In genomic region chr3:95356764-95357501, GRCh38 we compare ENCODE assay signal across 13 cellular contexts.
DNase-seq lines count a peak whose midpoint lies in the region; ATAC-seq, FAIRE-seq and TF ChIP-seq lines count a peak whose summit lies in the region.
"Had no signal": no experiment of that assay in that cellular context is flagged by ENCODE, and none has a peak within 500 bp of the region (broad histone marks: within the 10 kb centered on the region; RNA-seq: fewer than 3 reads in every experiment).

No MANE protein-coding gene starts in this region.

- H2BK20ac ChIP-seq in H1 (ENCODE audit: low read length) = 0 out of 2 replicates have a peak overlapping the region, but pooled peaks have one; percentile 43

- H4K91ac ChIP-seq in H1 (replicated peaks; ENCODE audit: insufficient read length, low read length) = no peak overlapping the region

- TF ChIP-seq POLR2A in GM12892 (IDR thresholded peaks at IDR 0.05; ENCODE audit: low read depth, low read length) = no peak
- TF ChIP-seq POLR2A in H1 (IDR thresholded peaks at IDR 0.05; ENCODE audit: control extremely low read depth in 1 of 2, low read depth in 2 of 2, low read length in 2 of 2) = no peak

- no peak overlapping the region for H2BK120ac ChIP-seq in H1 (replicated peaks; ENCODE audit: low read depth, low read length)

- no peaks in the 10 kb centered on the region for H3K79me2 ChIP-seq in H1 (ENCODE audit: control insufficient read depth in 1 of 2, insufficient read depth in 2 of 2, low read length in 2 of 2)

- no peaks in the 10 kb centered on the region for H3K79me1 ChIP-seq in H1 (ENCODE audit: low read depth, low read length)

- H4K8ac ChIP-seq in H1 (ENCODE audit: extremely low read depth, insufficient read depth, low read length) = no peak overlapping the region

- no peak overlapping the region for H4K5ac ChIP-seq in H1 (ENCODE audit: insufficient read length, low read depth, low read length)

- H2BK15ac ChIP-seq in H1 (ENCODE audit: low read length) = 0 out of 2 replicates have a peak overlapping the region, but pooled peaks have one; percentile 61

- H3K4me2 ChIP-seq in H1 (ENCODE audit: insufficient read depth in 1 of 2, low read depth in 2 of 2, low read length in 2 of 2) = no peak overlapping the region

- H3K14ac ChIP-seq in H1 (ENCODE audit: insufficient read length) = no peak overlapping the region

- CTCF ChIA-PET in H1 (lab: Charles Lee; ENCODE audit: partially characterized antibody) = no interaction called here

- H2AFZ ChIP-seq in H1 (ENCODE audit: low read length) = peak overlapping the region; percentile 87; the same call in 1 of the 2 replicates

- no peak for DNase-seq in GM12892 (ENCODE audit: insufficient read length)
- DNase-seq in H1 (ENCODE audit: low read depth in 1 of 2, low spot score in 2 of 2) = no peak
- DNase-seq in SW 1271 (lab: John Stamatoyannopoulos, UW) = no peak
- DNase-seq in NCI-H1105 treated with DMSO at 0.1 percent for 48 hours (lab: John Stamatoyannopoulos, UW) = no peak
- no peak for DNase-seq in HT-29 (ENCODE audit: low spot score)
- DNase-seq: activated B cell treated with CpG ODN at 0.5 μM for 24 hours; activated T-cell treated with anti-CD3 and anti-CD28 coated beads, Interleukin-2, amount 50 U/mL, for 72 hours; heart right ventricle; NCI-H446; Right ventricle myocardium superior had no signal

- no peak overlapping the region for H3K9ac ChIP-seq in H1 (replicated peaks in 1 of 4; ENCODE audit: extremely low read depth in 1 of 4, low read depth in 3 of 4, low read length in 3 of 4)

- no peak overlapping the region for H3K23ac ChIP-seq in H1 (ENCODE audit: insufficient read length)

- no peak for TF ChIP-seq RAD21 in H1 (IDR thresholded peaks at IDR 0.05 in 1 of 2, conservative IDR thresholded peaks at IDR 0.05 in 1 of 2; ENCODE audit: low read depth in 2 of 2, low read length in 2 of 2)

- no peak overlapping the region for H3K18ac ChIP-seq in H1 (ENCODE audit: extremely low read depth, low read length)

- POLR2A ChIA-PET in H1 (lab: Charles Lee; ENCODE audit: partially characterized antibody) = no interaction called here

- peaks cover 0 to 11% (median 6%) of the 10 kb centered on the region in 4 experiments; a peak in 4 of 7 replicates for H3K4me1 ChIP-seq in H1 (replicated peaks in 1 of 4; ENCODE audit: control insufficient read depth in 3 of 4, insufficient read depth in 4 of 4, low read length in 3 of 4)
- H3K4me1 ChIP-seq: heart right ventricle had no signal

- H2AK5ac ChIP-seq in H1 (ENCODE audit: low read depth, low read length) = 0 out of 2 replicates have a peak overlapping the region, but pooled peaks have one; percentile 76

- peak overlapping the region; percentile 82; the same call in 1 of the 2 replicates for H2BK12ac ChIP-seq in H1 (ENCODE audit: low read depth, low read length)

- no peak overlapping the region for H3K4ac ChIP-seq in H1 (replicated peaks; ENCODE audit: insufficient read length, low read depth, low read length)

- WGBS in H1 (ENCODE audit: extremely low coverage in 1 of 2, insufficient coverage in 1 of 2, insufficient read length in 1 of 2, insufficient replicate concordance in 2 of 2, low coverage in 1 of 2, low lambda C conversion rate in 2 of 2, missing lambda C conversion rate in 1 of 2), 2 experiments = 91% methylated on average over 11 of the region's 11 CpGs; no CpG with 5 or more reads in 1 of the 2 experiments

- H3K27me3 ChIP-seq in H1 (replicated peaks in 1 of 4; ENCODE audit: control insufficient read depth in 3 of 4, extremely low read depth in 1 of 4, insufficient read depth in 3 of 4, low read length in 3 of 4) = no peaks in the 10 kb centered on the region
- H3K27me3 ChIP-seq: heart right ventricle had no signal

- TF ChIP-seq EP300 in H1 (IDR thresholded peaks at IDR 0.05; ENCODE audit: borderline replicate concordance in 1 of 2, low read depth in 2 of 2, low read length in 2 of 2) = no peak

- FAIRE-seq in GM12892 (lab: Jason Lieb, UNC) = peak; percentile 62
- no peak for FAIRE-seq in H1 (lab: Jason Lieb, UNC)

- H3K9me3 ChIP-seq in H1 (ENCODE audit: insufficient read depth in 2 of 2, low read depth in 1 of 2, low read length in 1 of 2) = no peaks in the 10 kb centered on the region
- H3K9me3 ChIP-seq: heart right ventricle had no signal

- no peak overlapping the region for H3K27ac ChIP-seq in H1 (ENCODE audit: low read depth, low read length)
- H3K27ac ChIP-seq: heart right ventricle had no signal

- no peak overlapping the region for H3K4me3 ChIP-seq in H1 (ENCODE audit: extremely low read depth in 1 of 4, insufficient read depth in 2 of 4, low read depth in 3 of 4, low read length in 4 of 4)
- H3K4me3 ChIP-seq: heart right ventricle had no signal

- H2BK5ac ChIP-seq in H1 (ENCODE audit: low read depth, low read length) = no peak overlapping the region

- H3K36me3 ChIP-seq in H1 (ENCODE audit: control insufficient read depth in 2 of 4, insufficient read depth in 4 of 4, low read length in 3 of 4) = no peaks in the 10 kb centered on the region
- H3K36me3 ChIP-seq: heart right ventricle had no signal

- no peaks in the 10 kb centered on the region for H4K20me1 ChIP-seq in H1 (replicated peaks in 1 of 2; ENCODE audit: control insufficient read depth in 1 of 2, insufficient read depth in 2 of 2, low read length in 2 of 2)

- H3K56ac ChIP-seq in H1 (replicated peaks; ENCODE audit: insufficient read length, low read depth, low read length) = no peak overlapping the region

- no peak for TF ChIP-seq CTCF in H1 (IDR thresholded peaks at IDR 0.05; ENCODE audit: control extremely low read depth in 1 of 3, insufficient read depth in 1 of 3, low read depth in 1 of 3, low read length in 3 of 3)

- ATAC-seq in GM19468 (IDR thresholded peaks at IDR 0.05; ENCODE audit: extremely low read depth, unreplicated experiment) = peak; percentile 51
- peak; percentile 55 for ATAC-seq in HG03064 (IDR thresholded peaks at IDR 0.05; ENCODE audit: low read depth, unreplicated experiment)
- no peak for ATAC-seq in GM21526 (IDR thresholded peaks at IDR 0.05; ENCODE audit: low FRiP score, unreplicated experiment)
- ATAC-seq: activated T-cell treated with anti-CD3 and anti-CD28 coated beads, Interleukin-2, amount 50 U/mL, for 72 hours; heart right ventricle had no signal

- H3K23me2 ChIP-seq in H1 (ENCODE audit: low read depth, low read length) = peaks cover 2% of the 10 kb centered on the region; the same call in 1 of the 2 replicates

TF ChIP-seq in H1, 55 proteins besides CTCF, POLR2A, EP300 and RAD21:
- TF ChIP-seq SP2 (IDR thresholded peaks at IDR 0.05; ENCODE audit: low read length) (no peak), ASH2L (IDR thresholded peaks at IDR 0.05; ENCODE audit: low read length) (no peak), BCL11A (IDR thresholded peaks at IDR 0.05; ENCODE audit: low read depth in 2 of 2, low read length in 2 of 2) (no peak)
